In the genomic region with DNA sequence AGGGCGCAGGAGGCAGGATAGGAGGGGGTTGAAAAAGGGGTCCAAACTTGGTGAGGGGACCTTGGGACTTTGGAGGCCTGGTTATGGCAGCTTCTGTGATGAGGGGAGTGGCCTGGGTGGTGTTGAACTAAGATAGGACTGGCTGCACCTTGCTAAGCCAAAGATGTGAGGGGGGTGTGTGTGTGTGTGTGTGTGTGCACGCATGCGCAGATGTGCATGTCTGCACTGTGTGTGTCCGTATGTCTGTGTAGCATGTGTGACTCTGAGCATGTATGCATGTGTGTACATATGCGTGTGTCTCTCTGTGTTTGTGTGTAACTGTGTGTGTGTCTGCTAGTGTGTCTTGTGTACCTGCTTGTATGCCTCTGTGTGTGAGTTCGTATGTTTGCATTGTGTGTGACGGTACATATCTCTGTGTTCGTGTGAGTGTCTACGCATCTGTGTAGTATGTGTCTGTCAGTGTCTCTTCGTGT, we compare ENCODE assay signal across 13 cellular contexts. TPM values are rescaled to one million over a fixed set of nuclear protein-coding genes. Genes with fewer than 3 reads are reported as not detected.
DNase-seq lines count a peak whose midpoint lies in the region; ATAC-seq and TF ChIP-seq lines count a peak whose summit lies in the region.
"Had no signal": no experiment of that assay in that cellular context is flagged by ENCODE, and none has a peak within 500 bp of the region (broad histone marks: within the 10 kb centered on the region; RNA-seq: fewer than 3 reads in every experiment).

No MANE protein-coding gene starts in this region.

- WGBS in esophagus, 2 donors: 61 to 65% methylated on average over 10 of the region's 10 CpGs

- H2AFZ ChIP-seq in PC-9 (no peak overlapping the region), neural progenitor cell (replicated peaks) (no peak overlapping the region)

- H3K27ac ChIP-seq in CD4-positive, alpha-beta T cell (ENCODE audit: low read depth, low read length): no peak overlapping the region
- H3K27ac ChIP-seq in PC-9: peak overlapping the region; percentile 89
- peak overlapping the region; percentile 48 to 93 for H3K27ac ChIP-seq in esophagus (ENCODE audit: low read depth in 2 of 2, low read length in 1 of 2)
- peak overlapping the region; percentile 14 for H3K27ac ChIP-seq in neural progenitor cell
- peak overlapping the region in 2 of 4 donors; percentile 35 to 79 for H3K27ac ChIP-seq in gastrocnemius medialis

- no peak for DNase-seq in CD4-positive, alpha-beta T cell
- DNase-seq in PC-9 (peak in 1 of 2 experiments; percentile 19), neural progenitor cell (ENCODE audit: low spot score) (no peak), gastrocnemius medialis (no peak)
- DNase-seq in effector CD8-positive, alpha-beta T cell (lab: John Stamatoyannopoulos, UW): no peak
- no peak for DNase-seq in activated naive CD4-positive, alpha-beta T cell treated with anti-CD3 and anti-CD28 coated beads, Interleukin-2, amount 10 ng/mL, durations not matched to agents 7 days and 5 days
- DNase-seq: activated CD4-positive, CD25-positive, alpha-beta regulatory T cell treated with anti-CD3 and anti-CD28 coated beads, Interleukin-2, amount 50 U/mL, for 72 hours; activated T-cell treated with anti-CD3 and anti-CD28 coated beads, Interleukin-2, amount 50 U/mL, for 24 hours; MM.1S; NCI-H2107; SW 1271 had no signal

- H3K27me3 ChIP-seq in CD4-positive, alpha-beta T cell (ENCODE audit: control insufficient read depth, insufficient read depth, low read length): no peaks in the 10 kb centered on the region
- H3K27me3 ChIP-seq in PC-9 (ENCODE audit: insufficient read depth, low read depth) (no peaks in the 10 kb centered on the region), esophagus (ENCODE audit: control insufficient read depth in 1 of 2, insufficient read depth in 2 of 2, low read length in 2 of 2) (no peaks in the 10 kb centered on the region), neural progenitor cell (no peaks in the 10 kb centered on the region), gastrocnemius medialis (no peaks in the 10 kb centered on the region)

- H3K36me3 Mint-ChIP-seq in CD4-positive, alpha-beta T cell (ENCODE audit: low read depth): no peaks in the 10 kb centered on the region
- H3K36me3 Mint-ChIP-seq in neural progenitor cell: no peaks in the 10 kb centered on the region
- no peaks in the 10 kb centered on the region for H3K36me3 Mint-ChIP-seq in activated naive CD4-positive, alpha-beta T cell treated with anti-CD3 and anti-CD28 coated beads, Interleukin-2, amount 10 ng/mL, durations not matched to agents 7 days and 5 days

- H3K9ac ChIP-seq in neural progenitor cell: no peak overlapping the region

- H3K79me2 ChIP-seq in PC-9 (ENCODE audit: low read depth): peaks cover 84% of the 10 kb centered on the region
- H3K79me2 ChIP-seq in neural progenitor cell (ENCODE audit: low read depth): no peaks in the 10 kb centered on the region

- POLR2A ChIA-PET in CD4-positive, alpha-beta T cell (lab: Charles Lee): no interaction called here
- POLR2A ChIA-PET in PC-9 (lab: Charles Lee; ENCODE audit: unreplicated experiment): interaction anchor here (0.5 to 1.0 kb wide), 4 partner anchors 13 to 435 kb away, joined by 4 to 18 read pairs (median 8); partner anchors contain the start of gene HID1

- TF ChIP-seq CTCF in CD4-positive, alpha-beta T cell (IDR thresholded peaks at IDR 0.05): no peak
- TF ChIP-seq CTCF in PC-9 (conservative IDR thresholded peaks at IDR 0.05) (no peak), neural progenitor cell (IDR thresholded peaks at IDR 0.05) (no peak), gastrocnemius medialis (IDR thresholded peaks at IDR 0.05 in 4 of 5, conservative IDR thresholded peaks at IDR 0.05 in 1 of 5) (no peak)

- H3K4me1 Mint-ChIP-seq in CD4-positive, alpha-beta T cell (ENCODE audit: low read depth): peaks cover 42% of the 10 kb centered on the region
- peaks cover 44% of the 10 kb centered on the region for H3K4me1 Mint-ChIP-seq in neural progenitor cell
- peaks cover 39% of the 10 kb centered on the region for H3K4me1 Mint-ChIP-seq in activated naive CD4-positive, alpha-beta T cell treated with anti-CD3 and anti-CD28 coated beads, Interleukin-2, amount 10 ng/mL, durations not matched to agents 7 days and 5 days

- H3F3A ChIP-seq in PC-9 (ENCODE audit: insufficient read depth, low read depth) (peaks cover 73% of the 10 kb centered on the region), neural progenitor cell (ENCODE audit: low read depth) (peaks cover 15% of the 10 kb centered on the region)

- H3K4me2 ChIP-seq in PC-9 (peak overlapping the region; percentile 90), neural progenitor cell (peak overlapping the region; percentile 3)

- no peaks in the 10 kb centered on the region for H3K9me3 Mint-ChIP-seq in CD4-positive, alpha-beta T cell
- H3K9me3 Mint-ChIP-seq in neural progenitor cell: no peaks in the 10 kb centered on the region
- no peaks in the 10 kb centered on the region for H3K9me3 Mint-ChIP-seq in activated naive CD4-positive, alpha-beta T cell treated with anti-CD3 and anti-CD28 coated beads, Interleukin-2, amount 10 ng/mL, durations not matched to agents 7 days and 5 days
- H3K9me3 Mint-ChIP-seq: activated T-cell treated with anti-CD3 and anti-CD28 coated beads, Interleukin-2, amount 50 U/mL, for 24 hours had no signal

- H3K36me3 ChIP-seq in PC-9 (ENCODE audit: low read depth) (0 out of 2 replicates have a peak, but pooled peaks cover 4% of the 10 kb centered on the region), esophagus (ENCODE audit: control insufficient read depth in 2 of 2, insufficient read depth in 2 of 2, low read length in 1 of 2) (no peaks in the 10 kb centered on the region), neural progenitor cell (no peaks in the 10 kb centered on the region), gastrocnemius medialis (no peaks in the 10 kb centered on the region)

- no peak for TF ChIP-seq POLR2A in gastrocnemius medialis (IDR thresholded peaks at IDR 0.05)

- no peaks in the 10 kb centered on the region for H3K9me2 ChIP-seq in PC-9 (ENCODE audit: insufficient read depth)

- CTCF ChIA-PET in CD4-positive, alpha-beta T cell (lab: Charles Lee): no interaction called here
- CTCF ChIA-PET in PC-9 (lab: Charles Lee): interaction anchor here (0.6 kb wide), 1 partner anchor 35 kb away, joined by 10 read pairs; no protein-coding TSS in a partner anchor
- CTCF ChIA-PET in activated naive CD4-positive, alpha-beta T cell treated with anti-CD3 and anti-CD28 coated beads, Interleukin-2, amount 10 ng/mL, durations not matched to agents 7 days and 5 days (lab: Charles Lee): interaction anchor here (1.3 to 1.5 kb wide), 2 partner anchors 14 to 130 kb away, joined by 5 to 6 read pairs; no protein-coding TSS in a partner anchor

- peaks cover 80% of the 10 kb centered on the region for H3K4me1 ChIP-seq in PC-9 (replicated peaks; ENCODE audit: insufficient read depth)
- H3K4me1 ChIP-seq in esophagus (ENCODE audit: control insufficient read depth in 2 of 2, insufficient read depth in 2 of 2, low read length in 1 of 2): peaks cover 3 to 57% of the 10 kb centered on the region in 2 donors
- H3K4me1 ChIP-seq in neural progenitor cell: peaks cover 20% of the 10 kb centered on the region
- peaks cover 32 to 40% of the 10 kb centered on the region in 2 donors for H3K4me1 ChIP-seq in gastrocnemius medialis

- intact Hi-C loops in CD4-positive, alpha-beta T cell (cut with DNase I, micrococcal nuclease): no loop called here
- intact Hi-C loops in PC-9 (cut with micrococcal nuclease; ENCODE audit: unreplicated experiment) (no loop called here), gastrocnemius medialis (cut with DNase I; ENCODE audit: low total_unique reads) (no loop called here)

- H3K27ac Mint-ChIP-seq in CD4-positive, alpha-beta T cell: no peak overlapping the region
- peak overlapping the region; percentile 12 for H3K27ac Mint-ChIP-seq in neural progenitor cell
- no peak overlapping the region for H3K27ac Mint-ChIP-seq in activated naive CD4-positive, alpha-beta T cell treated with anti-CD3 and anti-CD28 coated beads, Interleukin-2, amount 10 ng/mL, durations not matched to agents 7 days and 5 days

- H4K20me1 ChIP-seq in PC-9 (ENCODE audit: insufficient read depth) (peaks cover 4% of the 10 kb centered on the region; the same call in 1 of the 2 replicates), neural progenitor cell (ENCODE audit: low read depth) (no peaks in the 10 kb centered on the region)

- peak overlapping the region; percentile 93 for H3K4me3 ChIP-seq in PC-9
- H3K4me3 ChIP-seq in esophagus (ENCODE audit: low read depth in 1 of 2, low read length in 2 of 2): peak overlapping the region in 1 of 2 donors; percentile 1
- no peak overlapping the region for H3K4me3 ChIP-seq in neural progenitor cell
- no peak overlapping the region for H3K4me3 ChIP-seq in gastrocnemius medialis

- H3K4me3 Mint-ChIP-seq in CD4-positive, alpha-beta T cell: peak overlapping the region; percentile 36
- peak overlapping the region; percentile 3 for H3K4me3 Mint-ChIP-seq in neural progenitor cell
- H3K4me3 Mint-ChIP-seq in activated naive CD4-positive, alpha-beta T cell treated with anti-CD3 and anti-CD28 coated beads, Interleukin-2, amount 10 ng/mL, durations not matched to agents 7 days and 5 days: no peak overlapping the region
- H3K4me3 Mint-ChIP-seq: activated T-cell treated with anti-CD3 and anti-CD28 coated beads, Interleukin-2, amount 50 U/mL, for 24 hours had no signal

- H3K9me3 ChIP-seq in CD4-positive, alpha-beta T cell (ENCODE audit: control insufficient read depth, low read length): no peaks in the 10 kb centered on the region
- H3K9me3 ChIP-seq in PC-9 (ENCODE audit: insufficient read depth, low read depth) (no peaks in the 10 kb centered on the region), esophagus (ENCODE audit: control insufficient read depth in 2 of 2, insufficient read depth in 1 of 2, low read depth in 1 of 2, low read length in 1 of 2) (no peaks in the 10 kb centered on the region), neural progenitor cell (ENCODE audit: low read depth) (no peaks in the 10 kb centered on the region), gastrocnemius medialis (no peaks in the 10 kb centered on the region)

- no peaks in the 10 kb centered on the region for H3K27me3 Mint-ChIP-seq in CD4-positive, alpha-beta T cell
- peaks cover 10% of the 10 kb centered on the region for H3K27me3 Mint-ChIP-seq in neural progenitor cell (ENCODE audit: insufficient read depth, low read depth)
- H3K27me3 Mint-ChIP-seq in activated naive CD4-positive, alpha-beta T cell treated with anti-CD3 and anti-CD28 coated beads, Interleukin-2, amount 10 ng/mL, durations not matched to agents 7 days and 5 days: no peaks in the 10 kb centered on the region
- H3K27me3 Mint-ChIP-seq: activated T-cell treated with anti-CD3 and anti-CD28 coated beads, Interleukin-2, amount 50 U/mL, for 24 hours had no signal

- no TSS peak for BruUV-seq in PC-9 (replicated peaks; lab: Mats Ljungman, UMichigan)

- in situ Hi-C loops in gastrocnemius medialis (cut with MboI; ENCODE audit: low sequenced_read_pairs in 4 of 4): no loop called here

- ATAC-seq in CD4-positive, alpha-beta T cell (ENCODE audit: poor library complexity): no peak
- no peak for ATAC-seq in HG02852 (IDR thresholded peaks at IDR 0.05; ENCODE audit: unreplicated experiment)
- no peak for ATAC-seq in gastrocnemius medialis

RNA-seq across cellular contexts. Expression of gene SLC16A5, which starts 4.1 kb away (rescaled TPM):
- total RNA-seq in CD4-positive, alpha-beta T cell: 10 to 100 TPM in 1 of 2 experiments, 1 to 10 TPM in 1; 9.2 to 11.0 TPM
- total RNA-seq in PC-9 (2021) (70.2 and 88.5 TPM in 2 replicates), neural progenitor cell (ENCODE audit: low replicate concordance) (3.4 and 19.9 TPM in 2 replicates), gastrocnemius medialis (1 to 10 TPM; 1.5 to 7.9 (median 6.9) TPM)
- polyA plus RNA-seq in esophagus: 1 to 10 TPM; 8.7 to 10.0 TPM

RNA-seq across cellular contexts. Expression of gene ARMC7, which starts 17.9 kb away (rescaled TPM):
- total RNA-seq in CD4-positive, alpha-beta T cell: 1 to 10 TPM; 4.1 to 4.8 TPM
- total RNA-seq in PC-9 (2021) (19.2 and 20.5 TPM in 2 replicates), neural progenitor cell (ENCODE audit: low replicate concordance) (1.9 and 4.3 TPM in 2 replicates), gastrocnemius medialis (1 to 10 TPM; 2.0 to 4.4 (median 3.0) TPM)
- polyA plus RNA-seq in esophagus: 1 to 10 TPM; 6.3 to 7.0 TPM

RNA-seq across cellular contexts. Expression of gene NT5C, which starts 39.7 kb away (rescaled TPM):
- total RNA-seq in CD4-positive, alpha-beta T cell: 10 to 100 TPM; 14.1 to 16.1 TPM
- 38.6 and 52.3 TPM in 2 replicates for total RNA-seq in PC-9 (2021)
- polyA plus RNA-seq in esophagus: 10 to 100 TPM; 64.2 to 79.0 TPM
- total RNA-seq in neural progenitor cell (ENCODE audit: low replicate concordance): 45.8 and 117 TPM in 2 replicates
- 100 to 1,000 TPM in 1 of 4 donors, 10 to 100 TPM in 3; 62.8 to 111 (median 68.0) TPM for total RNA-seq in gastrocnemius medialis

RNA-seq across cellular contexts. Expression of gene KCTD2, which starts 44.9 kb away (rescaled TPM):
- 10 to 100 TPM; 26.1 to 28.0 TPM for total RNA-seq in CD4-positive, alpha-beta T cell
- total RNA-seq in PC-9 (2021) (18.4 and 18.6 TPM in 2 replicates), neural progenitor cell (ENCODE audit: low replicate concordance) (28.9 and 32.9 TPM in 2 replicates), gastrocnemius medialis (10 to 100 TPM; 29.4 to 51.1 (median 41.8) TPM)
- 10 to 100 TPM in 1 of 2 donors, 1 to 10 TPM in 1; 10.0 to 11.5 TPM for polyA plus RNA-seq in esophagus

RNA-seq across cellular contexts. Expression of gene ATP5PD, which starts 45.1 kb away (rescaled TPM):
- 100 to 1,000 TPM in 1 of 2 experiments, 10 to 100 TPM in 1; 98.5 to 112 TPM for total RNA-seq in CD4-positive, alpha-beta T cell
- total RNA-seq in PC-9 (2021) (306 and 336 TPM in 2 replicates), neural progenitor cell (ENCODE audit: low replicate concordance) (209 and 268 TPM in 2 replicates), gastrocnemius medialis (100 to 1,000 TPM; 377 to 495 (median 491) TPM)
- polyA plus RNA-seq in esophagus: 100 to 1,000 TPM; 465 to 697 TPM
